In genomic region chr1:209583408-209583807, GRCh38 we compare ENCODE assay signal across 10 cellular contexts. TPM values are rescaled to one million over a fixed set of nuclear protein-coding genes. Genes with fewer than 3 reads are reported as not detected.
DNase-seq lines count a peak whose midpoint lies in the region; ATAC-seq, FAIRE-seq and TF ChIP-seq lines count a peak whose summit lies in the region.
"Had no signal": no experiment of that assay in that cellular context is flagged by ENCODE, and none has a peak within 500 bp of the region (broad histone marks: within the 10 kb centered on the region; RNA-seq: fewer than 3 reads in every experiment).

TSS of gene CAMK1G (plus strand) at chr1:209583714. CDS start at chr1:209594984, 11,270 bp downstream.

- H3K4me1 ChIP-seq in HEK293 (ENCODE audit: control insufficient read depth, insufficient read depth, low read length) (no peaks in the 10 kb centered on the region), spleen (peaks cover 0 to 18% (median 10%) of the 10 kb centered on the region in 6 donors)

- no peak for FAIRE-seq in GM12892 (lab: Jason Lieb, UNC)
- FAIRE-seq: frontal cortex had no signal

- no peak for DNase-seq in spleen
- DNase-seq in GM12892 (ENCODE audit: insufficient read length), result no peak
- no peak for DNase-seq in epidermal melanocyte (ENCODE audit: insufficient read length, low spot score)
- DNase-seq: right lobe of liver, substantia nigra had no signal

- no peak for TF ChIP-seq CTCF in HEK293 (tag by site-specific recombination; IDR thresholded peaks at IDR 0.05)
- TF ChIP-seq CTCF in WI38 (IDR thresholded peaks at IDR 0.05; ENCODE audit: low read depth, low read length), result no peak
- no peak for TF ChIP-seq CTCF in spleen (IDR thresholded peaks at IDR 0.05 in 8 of 11, conservative IDR thresholded peaks at IDR 0.05 in 3 of 11)

- CTCF ChIA-PET in HEK293 (lab: Yijun Ruan, JAX), result interaction anchor here (0.5 to 8.3 kb wide), 9 partner anchors 9 to 1620 kb away, joined by 3 to 75 read pairs (median 5); no protein-coding TSS in a partner anchor

- no peak for ATAC-seq in GM21528 (IDR thresholded peaks at IDR 0.05; ENCODE audit: low FRiP score, unreplicated experiment)

- H3K27ac ChIP-seq in HEK293 (ENCODE audit: extremely low read depth, low read depth, low read length) (no peak within 1 kb of the TSS), spleen (peak within 1 kb of the TSS in 5 of 8 donors; percentile 10 to 59 (median 44))
- H3K27ac ChIP-seq: right lobe of liver had no signal

- POLR2A ChIA-PET in HEK293 (lab: Yijun Ruan, JAX), result interaction anchor here (0.9 kb wide), 1 partner anchor 201 kb away, joined by 3 read pairs; the partner anchor contains the start of gene C1orf74

- H3K9me3 ChIP-seq in HEK293 (ENCODE audit: control insufficient read depth, insufficient read depth, low read depth, low read length) (no peaks in the 10 kb centered on the region), iPS-18c (ENCODE audit: control insufficient read depth, insufficient read depth, low read length) (no peaks in the 10 kb centered on the region), spleen (no peaks in the 10 kb centered on the region)
- H3K9me3 ChIP-seq: right lobe of liver had no signal

- H3K27me3 ChIP-seq in spleen (replicated peaks in 1 of 7), result peaks cover 0 to 84% (median 26%) of the 10 kb centered on the region in 7 donors

- H3K4me3 ChIP-seq in HEK293 (ENCODE audit: low read depth, low read length), result no peak within 1 kb of the TSS
- H3K4me3 ChIP-seq in WI38 (ENCODE audit: low read depth, low read length), result peak within 1 kb of the TSS; percentile 42
- peak within 1 kb of the TSS; percentile 41 for H3K4me3 ChIP-seq in iPS-18c (ENCODE audit: insufficient read depth, low read depth, low read length)
- H3K4me3 ChIP-seq in spleen, result peak within 1 kb of the TSS in 7 of 8 donors; percentile 2 to 51 (median 33)
- H3K4me3 ChIP-seq: right lobe of liver had no signal

- H3K36me3 ChIP-seq in HEK293 (ENCODE audit: control insufficient read depth in 2 of 2, insufficient read depth in 1 of 2, low read length in 2 of 2), result no peaks in the 10 kb centered on the region
- no peaks in the 10 kb centered on the region for H3K36me3 ChIP-seq in spleen
- H3K36me3 ChIP-seq: right lobe of liver had no signal

- 23 to 29% (median 24%) methylated on average over 6 of the region's 6 CpGs for WGBS in spleen, 5 donors

- intact Hi-C loops in spleen (cut with DNase I; ENCODE audit: low total_unique reads), result no loop called here

- TF ChIP-seq POLR2A in spleen (IDR thresholded peaks at IDR 0.05) (no peak), GM12892 (IDR thresholded peaks at IDR 0.05; ENCODE audit: low read depth, low read length) (no peak)

TF ChIP-seq in HEK293, 187 proteins besides CTCF, POLR2A, EP300 and RAD21:
- TF ChIP-seq SCRT2 (tag by site-specific recombination; IDR thresholded peaks at IDR 0.05), result peak; percentile 81
- no peak for TF ChIP-seq ZBTB7A (tag by site-specific recombination; IDR thresholded peaks at IDR 0.05; ENCODE audit: low read depth)
- TF ChIP-seq ZNF677 (tag by site-specific recombination; IDR thresholded peaks at IDR 0.05), result no peak
- peak; percentile 66; the same call in 1 of the 2 replicates for TF ChIP-seq SCRT1 (tag by site-specific recombination; IDR thresholded peaks at IDR 0.05; ENCODE audit: borderline replicate concordance)
- TF ChIP-seq ZNF843 (tag by site-specific recombination; IDR thresholded peaks at IDR 0.05), result no peak
- TF ChIP-seq ZNF366 (tag by site-specific recombination; conservative IDR thresholded peaks at IDR 0.05), result peak; percentile 54

RNA-seq across cellular contexts. Expression of gene CAMK1G, which starts in this region (rescaled TPM):
- total RNA-seq in spleen, result 10 to 100 TPM in 1 of 7 donors, 1 to 10 TPM in 6; 2.7 to 12.2 (median 4.7) TPM
- polyA plus RNA-seq in spleen, result 1 to 10 TPM in 1 of 3 donors, under 1 TPM in 2; 0.68 to 1.4 (median 0.76) TPM
- 0.42 TPM for polyA plus RNA-seq in GM12892 (2012; ENCODE audit: missing spikeins)
